In the genomic region with DNA sequence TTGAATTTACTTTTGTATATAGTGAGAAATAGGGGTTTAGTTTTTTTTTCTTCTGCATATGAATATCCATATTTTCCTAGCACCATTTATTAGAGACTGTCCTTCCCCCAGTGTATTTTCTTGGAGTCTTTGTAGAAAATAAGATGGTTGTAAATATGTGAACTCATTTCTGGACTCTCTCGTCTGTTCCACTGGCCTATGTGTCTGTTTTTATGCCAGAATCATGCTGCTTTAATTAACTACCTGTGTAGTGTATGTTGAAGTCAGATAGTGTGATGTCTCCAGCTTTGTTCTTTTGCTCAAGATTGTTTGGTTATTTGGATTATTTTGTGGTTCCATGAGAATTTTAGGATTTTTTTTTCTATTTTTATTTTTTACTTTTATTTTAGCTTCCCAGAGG, we compare ENCODE assay signal across 28 cellular contexts.
DNase-seq lines count a peak whose midpoint lies in the region; ATAC-seq and TF ChIP-seq lines count a peak whose summit lies in the region.
"Had no signal": no experiment of that assay in that cellular context is flagged by ENCODE, and none has a peak within 500 bp of the region (broad histone marks: within the 10 kb centered on the region; RNA-seq: fewer than 3 reads in every experiment).

No MANE protein-coding gene starts in this region.

- DNase-seq in G401 (ENCODE audit: low spot score) (peak; percentile 86), cerebellar cortex (ENCODE audit: low spot score) (peak; percentile 84), cerebellar nuclear complex (lab: John Stamatoyannopoulos, UW) (peak; percentile 11 to 56), cerebellum (ENCODE audit: low spot score) (peak; percentile 49), hypothalamus (lab: John Stamatoyannopoulos, UW) (no peak), erythroblast (lab: John Stamatoyannopoulos, UW) (no peak)
- no peak for DNase-seq in activated CD8-positive, alpha-beta memory T cell treated with anti-CD3 and anti-CD28 coated beads, Interleukin-2, amount 50 U/mL, for 4 hours
- DNase-seq: 8988T; ACHN; AML-193; BE2C; Caco-2; Calu3; CD4-positive, alpha-beta memory T cell; CD4-positive, alpha-beta T cell; CD4-positive, CD25-positive, alpha-beta regulatory T cell; CD8-positive, alpha-beta memory T cell; CD8-positive, alpha-beta T cell; COR-L47; DMS 273 treated with DMSO at 0.1 percent for 48 hours; DMS153; DMS53; DMS79; DMS79 treated with DMSO at 0.1 percent for 48 hours; DND-41; EL had no signal

- ATAC-seq in GM19455 (IDR thresholded peaks at IDR 0.05; ENCODE audit: unreplicated experiment), result no peak
- ATAC-seq: A549; CD8-positive, alpha-beta T cell had no signal

- in situ Hi-C loops in G401 (cut with HindIII; ENCODE audit: low sequenced_read_pairs), result no loop called here

- no peak for TF ChIP-seq POLR2A in erythroblast (IDR thresholded peaks at IDR 0.05; ENCODE audit: low read length)

Comparison
In these comparisons a context has a peak if more than half of its experiments do, and no peak if none do; other contexts are left out.
1. DNase-seq: peak in G401 (single experiment), cerebellar cortex (single experiment), cerebellar nuclear complex (2 of 2) and cerebellum (single experiment); none in hypothalamus (0 of 51), erythroblast (0 of 2) and activated CD8-positive, alpha-beta memory T cell treated with anti-CD3 and anti-CD28 coated beads, Interleukin-2, amount 50 U/mL, for 4 hours (single experiment).